ENCODE assay signal across 8 cellular contexts in the genomic region with DNA sequence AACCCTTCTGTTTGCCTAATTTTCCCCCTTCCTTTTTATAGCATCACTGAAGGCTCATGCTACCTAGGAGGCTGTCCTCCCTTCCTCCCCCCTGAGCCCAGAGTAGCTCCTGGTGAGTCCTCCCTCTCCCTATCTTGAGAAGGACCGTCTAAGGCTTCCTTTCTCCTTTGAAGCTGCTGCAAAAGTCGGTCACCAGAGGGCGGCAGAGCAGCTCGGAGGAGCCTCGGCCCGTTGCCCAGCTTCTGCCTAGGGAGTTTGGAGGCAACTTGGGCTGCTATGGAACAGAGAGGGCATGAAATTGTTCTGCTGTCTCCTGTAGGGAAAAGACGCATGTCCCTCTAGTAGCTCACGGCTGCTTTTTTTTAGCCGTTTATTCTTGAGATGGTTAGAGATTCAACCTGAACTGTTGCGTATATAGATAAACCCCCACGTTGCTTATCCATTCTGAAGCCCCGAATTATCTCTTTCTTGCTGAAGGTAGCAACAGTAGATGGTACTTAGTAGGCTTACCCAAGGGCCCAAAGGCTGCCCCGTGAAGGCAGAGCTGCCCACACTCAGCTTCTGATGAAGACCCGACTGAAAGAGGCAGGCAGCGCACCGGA. TPM values are rescaled to one million over a fixed set of nuclear protein-coding genes. Genes with fewer than 3 reads are reported as not detected.
A peak's percentile ranks its signal among the peaks of the same experiment; 100 is the strongest.
DNase-seq lines count a peak whose midpoint lies in the region; ATAC-seq, FAIRE-seq and TF ChIP-seq lines count a peak whose summit lies in the region.

No MANE protein-coding gene starts in this region.

- no peak overlapping the region for H2BK12ac ChIP-seq in H1 (ENCODE audit: low read depth, low read length)

- H3K4me2 ChIP-seq in GM23338 (no peak overlapping the region), H1 (ENCODE audit: insufficient read depth in 1 of 2, low read depth in 2 of 2, low read length in 2 of 2) (no peak overlapping the region), mesendoderm (ENCODE audit: low read length) (no peak overlapping the region)

- H3K4me3 Mint-ChIP-seq in GM23338: no peak overlapping the region
- no peak overlapping the region for H3K4me3 Mint-ChIP-seq in activated CD8-positive, alpha-beta T cell treated with anti-CD3 and anti-CD28 coated beads, Interleukin-2, amount 10 ng/mL, durations not matched to agents 7 days and 5 days

- H2BK20ac ChIP-seq in H1 (ENCODE audit: low read length): no peak overlapping the region

- H2AFZ ChIP-seq in GM23338 (no peak overlapping the region), H1 (ENCODE audit: low read length) (no peak overlapping the region)

- H3K14ac ChIP-seq in H1 (ENCODE audit: insufficient read length): no peak overlapping the region

- no peaks in the 10 kb centered on the region for H3K9me2 ChIP-seq in GM23338 (ENCODE audit: insufficient read depth)

- H3K27me3 ChIP-seq in GM23338 (ENCODE audit: insufficient read depth) (peaks cover 65% of the 10 kb centered on the region), H1 (replicated peaks in 1 of 4; ENCODE audit: control insufficient read depth in 3 of 4, extremely low read depth in 1 of 4, insufficient read depth in 3 of 4, low read length in 3 of 4) (peaks cover 31 to 61% (median 47%) of the 10 kb centered on the region in 4 experiments), mesendoderm (ENCODE audit: insufficient read depth, low read length, poor library complexity) (no peaks in the 10 kb centered on the region)

- no peak overlapping the region for H3K27ac ChIP-seq in GM23338 (ENCODE audit: low read depth)
- no peak overlapping the region for H3K27ac ChIP-seq in H1 (ENCODE audit: low read depth, low read length)
- no peak overlapping the region for H3K27ac ChIP-seq in mesendoderm (ENCODE audit: low read depth, low read length)

- H4K8ac ChIP-seq in H1 (ENCODE audit: extremely low read depth, insufficient read depth, low read length) (no peak overlapping the region), mesendoderm (ENCODE audit: low read depth, low read length) (no peak overlapping the region)

- H2BK120ac ChIP-seq in H1 (replicated peaks; ENCODE audit: low read depth, low read length) (no peak overlapping the region), mesendoderm (ENCODE audit: low read depth, low read length) (no peak overlapping the region)

- DNase-seq in AG10803 (ENCODE audit: low read depth): peak; percentile 75
- DNase-seq in GM23338 (ENCODE audit: low spot score): peak; percentile 91
- peak; percentile 78 for DNase-seq in NCI-H774 (lab: John Stamatoyannopoulos, UW)
- peak; percentile 72 for DNase-seq in activated CD8-positive, alpha-beta T cell treated with anti-CD3 and anti-CD28 coated beads, Interleukin-2, amount 10 ng/mL, durations not matched to agents 7 days and 5 days
- DNase-seq in H1 (ENCODE audit: low read depth in 1 of 2, low spot score in 2 of 2): peak; percentile 56 to 88
- DNase-seq in mesendoderm: peak; percentile 88
- peak; percentile 25 to 42 for DNase-seq in stimulated activated CD8-positive, alpha-beta memory T cell treated with anti-CD3 and anti-CD28 coated beads, Interleukin-7, amount 100 ng/mL, for 1 hour (ENCODE audit: low read depth in 2 of 2)

- H3K9me3 Mint-ChIP-seq in GM23338: no peaks in the 10 kb centered on the region; the same call in 2 of the 3 replicates
- H3K9me3 Mint-ChIP-seq in activated CD8-positive, alpha-beta T cell treated with anti-CD3 and anti-CD28 coated beads, Interleukin-2, amount 10 ng/mL, durations not matched to agents 7 days and 5 days (ENCODE audit: insufficient read depth): no peaks in the 10 kb centered on the region

- H2BK15ac ChIP-seq in H1 (ENCODE audit: low read length) (no peak overlapping the region), mesendoderm (replicated peaks; ENCODE audit: low read depth) (no peak overlapping the region)

- H3K27me3 Mint-ChIP-seq in GM23338 (ENCODE audit: insufficient read depth, low read depth, poor library complexity): peaks cover 49% of the 10 kb centered on the region
- H3K27me3 Mint-ChIP-seq in activated CD8-positive, alpha-beta T cell treated with anti-CD3 and anti-CD28 coated beads, Interleukin-2, amount 10 ng/mL, durations not matched to agents 7 days and 5 days (ENCODE audit: low read depth): peaks cover 52% of the 10 kb centered on the region

- H2BK5ac ChIP-seq in H1 (ENCODE audit: low read depth, low read length) (no peak overlapping the region), mesendoderm (ENCODE audit: low read length) (no peak overlapping the region)

- peaks cover 44% of the 10 kb centered on the region for H3K4me1 Mint-ChIP-seq in GM23338
- peaks cover 8% of the 10 kb centered on the region for H3K4me1 Mint-ChIP-seq in activated CD8-positive, alpha-beta T cell treated with anti-CD3 and anti-CD28 coated beads, Interleukin-2, amount 10 ng/mL, durations not matched to agents 7 days and 5 days (ENCODE audit: low read depth)

- no peaks in the 10 kb centered on the region for H3K9me3 ChIP-seq in H1 (ENCODE audit: insufficient read depth in 2 of 2, low read depth in 1 of 2, low read length in 1 of 2)

- H3K36me3 ChIP-seq in GM23338 (ENCODE audit: insufficient read depth) (no peaks in the 10 kb centered on the region; the same call in 1 of the 2 replicates), H1 (ENCODE audit: control insufficient read depth in 2 of 4, insufficient read depth in 4 of 4, low read length in 3 of 4) (no peaks in the 10 kb centered on the region), mesendoderm (ENCODE audit: control insufficient read depth, insufficient read depth, low read length) (no peaks in the 10 kb centered on the region)

- no peaks in the 10 kb centered on the region for H3K79me1 ChIP-seq in H1 (ENCODE audit: low read depth, low read length)
- H3K79me1 ChIP-seq in mesendoderm (ENCODE audit: low read length): no peaks in the 10 kb centered on the region

- H3K56ac ChIP-seq in H1 (replicated peaks; ENCODE audit: insufficient read length, low read depth, low read length) (no peak overlapping the region), mesendoderm (ENCODE audit: low read length) (peak overlapping the region; percentile 58)

- WGBS in H1 (ENCODE audit: extremely low coverage in 1 of 2, insufficient coverage in 1 of 2, insufficient read length in 1 of 2, insufficient replicate concordance in 2 of 2, low coverage in 1 of 2, low lambda C conversion rate in 2 of 2, missing lambda C conversion rate in 1 of 2), 2 experiments: 42% methylated on average over 16 of the region's 16 CpGs; no CpG with 5 or more reads in 1 of the 2 experiments
- no CpG with 5 or more reads among the region's 16 CpGs for WGBS in mesendoderm (ENCODE audit: extremely low coverage, insufficient coverage, low lambda C conversion rate)

- POLR2A ChIA-PET in activated CD8-positive, alpha-beta T cell treated with anti-CD3 and anti-CD28 coated beads, Interleukin-2, amount 10 ng/mL, durations not matched to agents 7 days and 5 days (lab: Charles Lee): interaction anchor here (1.3 kb wide), 1 partner anchor 156 kb away, joined by 3 read pairs; no protein-coding TSS in a partner anchor
- POLR2A ChIA-PET in H1 (lab: Charles Lee; ENCODE audit: partially characterized antibody): interaction anchor here (0.6 to 1.6 kb wide), 2 partner anchors 28 to 47 kb away, joined by 3 to 5 read pairs; no protein-coding TSS in a partner anchor

- no peak overlapping the region for H3K9ac ChIP-seq in H1 (replicated peaks in 1 of 4; ENCODE audit: extremely low read depth in 1 of 4, low read depth in 3 of 4, low read length in 3 of 4)
- H3K9ac ChIP-seq in mesendoderm (ENCODE audit: low read length): no peak overlapping the region

- peaks cover 10% of the 10 kb centered on the region; the same call in 1 of the 2 replicates for H3F3A ChIP-seq in GM23338 (replicated peaks; ENCODE audit: low read depth)

- H4K20me1 ChIP-seq in GM23338 (replicated peaks; ENCODE audit: insufficient read depth): peaks cover 4% of the 10 kb centered on the region; the same call in 1 of the 2 replicates
- peaks cover 0 to 4% of the 10 kb centered on the region in 2 experiments for H4K20me1 ChIP-seq in H1 (replicated peaks in 1 of 2; ENCODE audit: control insufficient read depth in 1 of 2, insufficient read depth in 2 of 2, low read length in 2 of 2)

- TF ChIP-seq POLR2A in H1 (IDR thresholded peaks at IDR 0.05; ENCODE audit: control extremely low read depth in 1 of 2, low read depth in 2 of 2, low read length in 2 of 2): no peak

- H3K4ac ChIP-seq in H1 (replicated peaks; ENCODE audit: insufficient read length, low read depth, low read length) (no peak overlapping the region), mesendoderm (ENCODE audit: low read depth, low read length) (no peak overlapping the region)

- no peaks in the 10 kb centered on the region; the same call in 2 of the 3 replicates for H3K36me3 Mint-ChIP-seq in GM23338 (ENCODE audit: low read depth)
- H3K36me3 Mint-ChIP-seq in activated CD8-positive, alpha-beta T cell treated with anti-CD3 and anti-CD28 coated beads, Interleukin-2, amount 10 ng/mL, durations not matched to agents 7 days and 5 days (ENCODE audit: low read depth): no peaks in the 10 kb centered on the region

- H3K27ac Mint-ChIP-seq in GM23338: no peak overlapping the region
- no peak overlapping the region for H3K27ac Mint-ChIP-seq in activated CD8-positive, alpha-beta T cell treated with anti-CD3 and anti-CD28 coated beads, Interleukin-2, amount 10 ng/mL, durations not matched to agents 7 days and 5 days

- no peak overlapping the region for H2AK5ac ChIP-seq in H1 (ENCODE audit: low read depth, low read length)
- H2AK5ac ChIP-seq in mesendoderm (ENCODE audit: low read length): no peak overlapping the region

- CTCF ChIA-PET in activated CD8-positive, alpha-beta T cell treated with anti-CD3 and anti-CD28 coated beads, Interleukin-2, amount 10 ng/mL, durations not matched to agents 7 days and 5 days (lab: Charles Lee): interaction anchor here (0.5 to 5.6 kb wide), 37 partner anchors 9 to 526 kb away, joined by 3 to 116 read pairs (median 4); no protein-coding TSS in a partner anchor
- CTCF ChIA-PET in H1 (lab: Charles Lee; ENCODE audit: partially characterized antibody): interaction anchor here (0.5 to 3.6 kb wide), 34 partner anchors 9 to 647 kb away, joined by 3 to 40 read pairs (median 4); a partner anchor contains a TSS

- H3K79me2 ChIP-seq in GM23338 (replicated peaks; ENCODE audit: insufficient read depth): no peaks in the 10 kb centered on the region
- no peaks in the 10 kb centered on the region for H3K79me2 ChIP-seq in H1 (ENCODE audit: control insufficient read depth in 1 of 2, insufficient read depth in 2 of 2, low read length in 2 of 2)
- H3K79me2 ChIP-seq in mesendoderm (ENCODE audit: control insufficient read depth, insufficient read depth, low read length): no peaks in the 10 kb centered on the region

- H4K91ac ChIP-seq in H1 (replicated peaks; ENCODE audit: insufficient read length, low read length): no peak overlapping the region

- peaks cover 4% of the 10 kb centered on the region for H3K23me2 ChIP-seq in H1 (ENCODE audit: low read depth, low read length)

- peak; percentile 7 for FAIRE-seq in H1 (lab: Jason Lieb, UNC)

- no peak overlapping the region for H3K18ac ChIP-seq in H1 (ENCODE audit: extremely low read depth, low read length)
- H3K18ac ChIP-seq in mesendoderm (ENCODE audit: low read length): no peak overlapping the region

- peak; percentile 56 for ATAC-seq in GM23338
- ATAC-seq in activated CD8-positive, alpha-beta T cell treated with anti-CD3 and anti-CD28 coated beads, Interleukin-2, amount 10 ng/mL, durations not matched to agents 7 days and 5 days: peak; percentile 68
- no peak for ATAC-seq in GM21825 (IDR thresholded peaks at IDR 0.05; ENCODE audit: unreplicated experiment)

- no peak overlapping the region for H4K5ac ChIP-seq in H1 (ENCODE audit: insufficient read length, low read depth, low read length)
- no peak overlapping the region for H4K5ac ChIP-seq in mesendoderm (ENCODE audit: low read length)

- H3K4me1 ChIP-seq in GM23338 (ENCODE audit: insufficient read depth) (peaks cover 41% of the 10 kb centered on the region), H1 (replicated peaks in 1 of 4; ENCODE audit: control insufficient read depth in 3 of 4, insufficient read depth in 4 of 4, low read length in 3 of 4) (peaks cover 2 to 18% (median 15%) of the 10 kb centered on the region in 4 experiments), mesendoderm (ENCODE audit: control insufficient read depth, low read depth, low read length) (peaks cover 9% of the 10 kb centered on the region)

- TF ChIP-seq EP300 in H1 (IDR thresholded peaks at IDR 0.05; ENCODE audit: borderline replicate concordance in 1 of 2, low read depth in 2 of 2, low read length in 2 of 2): no peak

- TF ChIP-seq CTCF in AG10803 (conservative IDR thresholded peaks at IDR 0.05; ENCODE audit: low read length) (peak; percentile 87), GM23338 (conservative IDR thresholded peaks at IDR 0.05; ENCODE audit: low read depth in 2 of 2) (peak; percentile 90 to 95), H1 (IDR thresholded peaks at IDR 0.05; ENCODE audit: control extremely low read depth in 1 of 3, insufficient read depth in 1 of 3, low read depth in 1 of 3, low read length in 3 of 3) (peak; percentile 82 to 89 (median 86))

- H3K23ac ChIP-seq in H1 (ENCODE audit: insufficient read length) (no peak overlapping the region), mesendoderm (ENCODE audit: low read length) (no peak overlapping the region)

- TF ChIP-seq RAD21 in H1 (IDR thresholded peaks at IDR 0.05 in 1 of 2, conservative IDR thresholded peaks at IDR 0.05 in 1 of 2; ENCODE audit: low read depth in 2 of 2, low read length in 2 of 2): peak; percentile 79 to 88

- H3K4me3 ChIP-seq in AG10803 (ENCODE audit: low read length) (no peak overlapping the region), GM23338 (no peak overlapping the region), H1 (ENCODE audit: extremely low read depth in 1 of 4, insufficient read depth in 2 of 4, low read depth in 3 of 4, low read length in 4 of 4) (no peak overlapping the region), mesendoderm (ENCODE audit: low read length) (no peak overlapping the region)

RNA-seq across cellular contexts. Expression of a gene that starts 5.7 kb away (rescaled TPM):
- total RNA-seq in GM23338 (2014; rRNA removed; shearing (Covaris generic)): 1.0 and 2.7 TPM in 2 replicates
- 0.87 and 1.4 TPM in 2 replicates for polyA plus RNA-seq in GM23338 (2016; fragmentation: Nextera tagmentation; extraction: Ambion mirVana)
- not detected for total RNA-seq in activated CD8-positive, alpha-beta T cell treated with anti-CD3 and anti-CD28 coated beads, Interleukin-2, amount 10 ng/mL, durations not matched to agents 7 days and 5 days
- total RNA-seq in H1 (2021; fragmentation: NEBNext Ultra II Directional; extraction: Animal tissue kit (Norgen Biotek cat#: 25700)): 0.91 and 1.2 TPM in 2 replicates
- 1.2 TPM in 2 replicates for polyA plus RNA-seq in H1 (2011; rRNA removed)
- 0.90 TPM for polyA plus RNA-seq in H1 (2011; cell fraction: cytosol; rRNA removed)
- 1.1 TPM for polyA plus RNA-seq in H1 (2011; cell fraction: nucleus; rRNA removed)
- 0.36 to 1.3 TPM (median 1.0 TPM) in 4 replicates for polyA plus RNA-seq in H1 (2012, experiment 1 of 2)
- polyA plus RNA-seq in H1 (2012, experiment 2 of 2): 1.4 TPM
- polyA plus RNA-seq in H1 (2013, experiment 1 of 2): 1.5 TPM
- polyA plus RNA-seq in H1 (2013, experiment 2 of 2): 1.3 TPM
- 0.32 and 0.46 TPM in 2 replicates for polyA minus RNA-seq in H1 (2011; rRNA and poly(A)+ RNA removed)
- not detected for polyA minus RNA-seq in H1 (2011; cell fraction: cytosol; rRNA and poly(A)+ RNA removed)
- 1.5 TPM for polyA minus RNA-seq in H1 (2011; cell fraction: nucleus; rRNA and poly(A)+ RNA removed)
- 4.7 TPM for polyA plus RNA-seq in mesendoderm (2013, experiment 1 of 2)
- 4.9 TPM for polyA plus RNA-seq in mesendoderm (2013, experiment 2 of 2)

RNA-seq across cellular contexts. Expression of a gene that starts 40.3 kb away (rescaled TPM):
- 9.1 and 9.4 TPM in 2 replicates for total RNA-seq in GM23338 (2014; rRNA removed; shearing (Covaris generic))
- polyA plus RNA-seq in GM23338 (2016; fragmentation: Nextera tagmentation; extraction: Ambion mirVana) (0.40 and 0.74 TPM in 2 replicates), H1 (2011; rRNA removed) (9.6 and 11.7 TPM in 2 replicates)
- total RNA-seq in activated CD8-positive, alpha-beta T cell treated with anti-CD3 and anti-CD28 coated beads, Interleukin-2, amount 10 ng/mL, durations not matched to agents 7 days and 5 days: 10 to 100 TPM; 27.5 to 28.9 TPM
- total RNA-seq in H1 (2021; fragmentation: NEBNext Ultra II Directional; extraction: Animal tissue kit (Norgen Biotek cat#: 25700)): 5.5 and 6.2 TPM in 2 replicates
- polyA plus RNA-seq in H1 (2011; cell fraction: cytosol; rRNA removed): 8.7 TPM
- polyA plus RNA-seq in H1 (2011; cell fraction: nucleus; rRNA removed): 8.7 TPM
- 2.7 to 6.9 TPM (median 5.5 TPM) in 4 replicates for polyA plus RNA-seq in H1 (2012, experiment 1 of 2)
- 2.7 TPM for polyA plus RNA-seq in H1 (2012, experiment 2 of 2)
- polyA plus RNA-seq in H1 (2013, experiment 1 of 2): 2.2 TPM
- 2.1 TPM for polyA plus RNA-seq in H1 (2013, experiment 2 of 2)
- 10.8 and 11.9 TPM in 2 replicates for polyA minus RNA-seq in H1 (2011; rRNA and poly(A)+ RNA removed)
- polyA minus RNA-seq in H1 (2011; cell fraction: cytosol; rRNA and poly(A)+ RNA removed): 10.6 TPM
- polyA minus RNA-seq in H1 (2011; cell fraction: nucleus; rRNA and poly(A)+ RNA removed): 10.5 TPM
- polyA plus RNA-seq in mesendoderm (2013, experiment 1 of 2): 2.8 TPM
- polyA plus RNA-seq in mesendoderm (2013, experiment 2 of 2): 2.9 TPM

RNA-seq across cellular contexts. Expression of a gene that starts 56.2 kb away (rescaled TPM):
- total RNA-seq in GM23338 (2014; rRNA removed; shearing (Covaris generic)): 36.2 and 36.3 TPM in 2 replicates
- polyA plus RNA-seq in GM23338 (2016; fragmentation: Nextera tagmentation; extraction: Ambion mirVana): 11.4 and 11.7 TPM in 2 replicates
- total RNA-seq in activated CD8-positive, alpha-beta T cell treated with anti-CD3 and anti-CD28 coated beads, Interleukin-2, amount 10 ng/mL, durations not matched to agents 7 days and 5 days: 10 to 100 TPM; 64.4 to 68.3 TPM
- total RNA-seq in H1 (2021; fragmentation: NEBNext Ultra II Directional; extraction: Animal tissue kit (Norgen Biotek cat#: 25700)): 46.4 and 50.8 TPM in 2 replicates
- polyA plus RNA-seq in H1 (2011; rRNA removed): 13.9 and 17.5 TPM in 2 replicates
- 15.7 TPM for polyA plus RNA-seq in H1 (2011; cell fraction: cytosol; rRNA removed)
- 10.5 TPM for polyA plus RNA-seq in H1 (2011; cell fraction: nucleus; rRNA removed)
- polyA plus RNA-seq in H1 (2012, experiment 1 of 2): 25.0 to 33.0 TPM (median 29.1 TPM) in 4 replicates
- 5.8 TPM for polyA plus RNA-seq in H1 (2012, experiment 2 of 2)
- polyA plus RNA-seq in H1 (2013, experiment 1 of 2): 22.5 TPM
- polyA plus RNA-seq in H1 (2013, experiment 2 of 2): 28.5 TPM
- 28.8 and 29.0 TPM in 2 replicates for polyA minus RNA-seq in H1 (2011; rRNA and poly(A)+ RNA removed)
- polyA minus RNA-seq in H1 (2011; cell fraction: cytosol; rRNA and poly(A)+ RNA removed): 12.8 TPM
- polyA minus RNA-seq in H1 (2011; cell fraction: nucleus; rRNA and poly(A)+ RNA removed): 20.7 TPM
- polyA plus RNA-seq in mesendoderm (2013, experiment 1 of 2): 26.7 TPM
- polyA plus RNA-seq in mesendoderm (2013, experiment 2 of 2): 26.7 TPM

Comparison
In these comparisons a context has a peak if more than half of its experiments do, and no peak if none do; other contexts are left out.
1. DNase-seq: peak in every context shown above with its lines; median percentile 91 in GM23338; 88 in mesendoderm; 78 in NCI-H774; 75 in AG10803; 72 in activated CD8-positive, alpha-beta T cell treated with anti-CD3 and anti-CD28 coated beads, Interleukin-2, amount 10 ng/mL, durations not matched to agents 7 days and 5 days; 72 in H1; 34 in stimulated activated CD8-positive, alpha-beta memory T cell treated with anti-CD3 and anti-CD28 coated beads, Interleukin-7, amount 100 ng/mL, for 1 hour.